In genomic region chr6:11392778-11393507, GRCh38 we compare ENCODE assay signal across 1 cellular context.
A peak's percentile ranks its signal among the peaks of the same experiment; 100 is the strongest.
TF ChIP-seq lines count a peak whose summit lies in the region.

No MANE protein-coding gene starts in this region.

TF ChIP-seq in K562, 482 proteins besides CTCF, POLR2A, EP300 and RAD21 (continued from another document and continues in another):
- no peak for TF ChIP-seq NCOA4 (IDR thresholded peaks at IDR 0.05; ENCODE audit: partially characterized antibody)
- peak; percentile 43; the same call in 1 of the 2 replicates for TF ChIP-seq DPF2 (IDR thresholded peaks at IDR 0.05)
- TF ChIP-seq ZNF76 (CRISPR knock-in tag; IDR thresholded peaks at IDR 0.05; ENCODE audit: borderline replicate concordance) = peak; percentile 56
- no peak for TF ChIP-seq ZNF3 (CRISPR knock-in tag; IDR thresholded peaks at IDR 0.05)
- TF ChIP-seq, protein P1, sequence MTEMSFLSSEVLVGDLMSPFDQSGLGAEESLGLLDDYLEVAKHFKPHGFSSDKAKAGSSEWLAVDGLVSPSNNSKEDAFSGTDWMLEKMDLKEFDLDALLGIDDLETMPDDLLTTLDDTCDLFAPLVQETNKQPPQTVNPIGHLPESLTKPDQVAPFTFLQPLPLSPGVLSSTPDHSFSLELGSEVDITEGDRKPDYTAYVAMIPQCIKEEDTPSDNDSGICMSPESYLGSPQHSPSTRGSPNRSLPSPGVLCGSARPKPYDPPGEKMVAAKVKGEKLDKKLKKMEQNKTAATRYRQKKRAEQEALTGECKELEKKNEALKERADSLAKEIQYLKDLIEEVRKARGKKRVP (CRISPR knock-in tag; IDR thresholded peaks at IDR 0.05) = peak; percentile 99
- TF ChIP-seq TCFL5 (CRISPR knock-in tag; conservative IDR thresholded peaks at IDR 0.05) = peak; percentile 68
- no peak for TF ChIP-seq RBM15 (IDR thresholded peaks at IDR 0.05; ENCODE audit: insufficient read depth, low read length)
- no peak for TF ChIP-seq ZNF592 (IDR thresholded peaks at IDR 0.05)
- TF ChIP-seq NR4A1 (CRISPR knock-in tag; IDR thresholded peaks at IDR 0.05) = no peak
- TF ChIP-seq NR4A1 (tag; IDR thresholded peaks at IDR 0.05) = no peak
- peak; percentile 72 for TF ChIP-seq JUND (IDR thresholded peaks at IDR 0.05; ENCODE audit: borderline replicate concordance, low read depth, low read length)
- TF ChIP-seq JUND (tag; IDR thresholded peaks at IDR 0.05; ENCODE audit: borderline replicate concordance, low read depth, low read length) = peak; percentile 66; the same call in 2 of the 3 replicates
- peak; percentile 25; the same call in 1 of the 2 replicates for TF ChIP-seq ZNF75A (CRISPR knock-in tag; IDR thresholded peaks at IDR 0.05)
- TF ChIP-seq, protein P2, sequence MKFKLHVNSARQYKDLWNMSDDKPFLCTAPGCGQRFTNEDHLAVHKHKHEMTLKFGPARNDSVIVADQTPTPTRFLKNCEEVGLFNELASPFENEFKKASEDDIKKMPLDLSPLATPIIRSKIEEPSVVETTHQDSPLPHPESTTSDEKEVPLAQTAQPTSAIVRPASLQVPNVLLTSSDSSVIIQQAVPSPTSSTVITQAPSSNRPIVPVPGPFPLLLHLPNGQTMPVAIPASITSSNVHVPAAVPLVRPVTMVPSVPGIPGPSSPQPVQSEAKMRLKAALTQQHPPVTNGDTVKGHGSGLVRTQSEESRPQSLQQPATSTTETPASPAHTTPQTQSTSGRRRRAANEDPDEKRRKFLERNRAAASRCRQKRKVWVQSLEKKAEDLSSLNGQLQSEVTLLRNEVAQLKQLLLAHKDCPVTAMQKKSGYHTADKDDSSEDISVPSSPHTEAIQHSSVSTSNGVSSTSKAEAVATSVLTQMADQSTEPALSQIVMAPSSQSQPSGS (CRISPR knock-in tag; IDR thresholded peaks at IDR 0.05) = no peak
- TF ChIP-seq ZNF324 (CRISPR knock-in tag; IDR thresholded peaks at IDR 0.05) = peak; percentile 48; the same call in 1 of the 2 replicates
- peak; percentile 48; the same call in 1 of the 2 replicates for TF ChIP-seq HDAC2 (IDR thresholded peaks at IDR 0.05)
- no peak for TF ChIP-seq SMARCB1 (IDR thresholded peaks at IDR 0.05; ENCODE audit: insufficient read length, low read depth)
- TF ChIP-seq SMARCE1 (IDR thresholded peaks at IDR 0.05) = peak; percentile 78; the same call in 1 of the 2 replicates
- TF ChIP-seq ELF4 (CRISPR knock-in tag; IDR thresholded peaks at IDR 0.05) = peak; percentile 88
- no peak for TF ChIP-seq ADNP (tag; IDR thresholded peaks at IDR 0.05)
- no peak for TF ChIP-seq SREBF2 (CRISPR knock-in tag; IDR thresholded peaks at IDR 0.05)
- TF ChIP-seq ZNF165 (CRISPR knock-in tag; IDR thresholded peaks at IDR 0.05; ENCODE audit: borderline replicate concordance) = peak; percentile 92; the same call in 1 of the 2 replicates
- no peak; the same call in 1 of the 2 replicates for TF ChIP-seq ZNF311 (CRISPR knock-in tag; IDR thresholded peaks at IDR 0.05)
- no peak for TF ChIP-seq MAFK (IDR thresholded peaks at IDR 0.05; ENCODE audit: low read length)
- TF ChIP-seq ZNF318 (IDR thresholded peaks at IDR 0.05; ENCODE audit: borderline replicate concordance in 1 of 2, low read depth in 1 of 2) = peak in 1 of 2 experiments; percentile 84; a peak in 2 of 4 replicates
- TF ChIP-seq, protein P3, sequence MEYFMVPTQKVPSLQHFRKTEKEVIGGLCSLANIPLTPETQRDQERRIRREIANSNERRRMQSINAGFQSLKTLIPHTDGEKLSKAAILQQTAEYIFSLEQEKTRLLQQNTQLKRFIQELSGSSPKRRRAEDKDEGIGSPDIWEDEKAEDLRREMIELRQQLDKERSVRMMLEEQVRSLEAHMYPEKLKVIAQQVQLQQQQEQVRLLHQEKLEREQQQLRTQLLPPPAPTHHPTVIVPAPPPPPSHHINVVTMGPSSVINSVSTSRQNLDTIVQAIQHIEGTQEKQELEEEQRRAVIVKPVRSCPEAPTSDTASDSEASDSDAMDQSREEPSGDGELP (CRISPR knock-in tag; IDR thresholded peaks at IDR 0.05; ENCODE audit: borderline replicate concordance) = no peak
- TF ChIP-seq LARP7 (IDR thresholded peaks at IDR 0.05) = no peak
- no peak for TF ChIP-seq HNRNPL (IDR thresholded peaks at IDR 0.05; ENCODE audit: low read depth, low read length)
- TF ChIP-seq, protein P4, sequence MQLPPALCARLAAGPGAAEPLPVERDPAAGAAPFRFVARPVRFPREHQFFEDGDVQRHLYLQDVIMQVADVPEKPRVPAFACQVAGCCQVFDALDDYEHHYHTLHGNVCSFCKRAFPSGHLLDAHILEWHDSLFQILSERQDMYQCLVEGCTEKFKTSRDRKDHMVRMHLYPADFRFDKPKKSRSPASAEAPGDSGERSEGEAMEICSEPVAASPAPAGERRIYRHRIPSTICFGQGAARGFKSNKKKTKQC (CRISPR knock-in tag; IDR thresholded peaks at IDR 0.05) = no peak
- TF ChIP-seq HDGF (IDR thresholded peaks at IDR 0.05) = no peak
- peak; percentile 92 for TF ChIP-seq RREB1 (CRISPR knock-in tag; IDR thresholded peaks at IDR 0.05)
- no peak for TF ChIP-seq MTF1 (CRISPR knock-in tag; IDR thresholded peaks at IDR 0.05; ENCODE audit: borderline replicate concordance)
- TF ChIP-seq MECOM (CRISPR knock-in tag; IDR thresholded peaks at IDR 0.05) = peak; percentile 93
- no peak for TF ChIP-seq MBD1 (CRISPR knock-in tag; IDR thresholded peaks at IDR 0.05)
- no peak for TF ChIP-seq ZNF263 (CRISPR knock-in tag; IDR thresholded peaks at IDR 0.05; ENCODE audit: borderline replicate concordance)
- TF ChIP-seq NUFIP1 (IDR thresholded peaks at IDR 0.05; ENCODE audit: partially characterized antibody) = no peak
